In the genomic region with DNA sequence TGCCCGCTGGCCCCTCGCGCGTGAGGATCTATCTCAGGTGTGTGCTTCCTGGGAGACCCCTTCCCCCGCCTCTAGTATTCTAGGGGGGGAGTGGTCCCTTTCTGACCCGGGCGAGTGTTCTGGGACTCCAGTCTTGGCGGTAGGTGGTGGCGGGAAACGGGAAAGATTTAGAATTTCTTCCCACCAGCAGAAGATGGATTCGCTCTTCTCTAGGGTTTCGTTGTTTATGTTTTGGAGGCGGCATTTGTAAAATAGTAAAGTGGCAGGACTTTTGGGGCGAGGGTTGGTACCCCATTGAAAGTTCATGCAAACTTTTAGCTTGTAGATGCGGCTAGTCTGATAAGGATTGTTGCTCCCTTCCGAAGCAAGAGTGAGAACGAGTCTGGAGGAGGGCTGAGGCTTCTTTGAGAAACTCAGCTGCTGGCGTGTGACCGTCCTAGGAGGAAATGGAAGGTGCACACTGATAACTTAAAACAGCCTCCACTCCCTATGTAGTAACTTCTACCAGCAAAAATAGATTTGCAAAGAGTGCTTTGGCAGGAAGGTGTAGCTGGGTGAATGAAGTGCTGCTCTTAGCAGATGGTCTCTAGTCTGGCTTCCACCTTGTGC, we compare ENCODE assay signal across 8 cellular contexts. TPM values are rescaled to one million over a fixed set of nuclear protein-coding genes. Genes with fewer than 3 reads are reported as not detected.
DNase-seq lines count a peak whose midpoint lies in the region; ATAC-seq and TF ChIP-seq lines count a peak whose summit lies in the region.

No MANE protein-coding gene starts in this region.

- DNase-seq in Calu3 (no peak), dorsolateral prefrontal cortex (peak in 3 of 10 donors; percentile 14 to 25 (median 24)), mesenchymal stem cell (peak; percentile 52), tibial nerve (ENCODE audit: low spot score in 2 of 2) (peak in 1 of 2 donors; percentile 18), COR-L47 (lab: John Stamatoyannopoulos, UW) (no peak)
- DNase-seq in T-helper 2 cell treated with Interferon-gamma antibody and Interleukin-4, amounts not matched to agents 5 μg/mL and 100 μg/mL, for 36 hours (ENCODE audit: low spot score) = peak; percentile 17

- H3K27me3 ChIP-seq in dorsolateral prefrontal cortex = no peaks in the 10 kb centered on the region
- no peaks in the 10 kb centered on the region for H3K27me3 ChIP-seq in mesenchymal stem cell (ENCODE audit: control insufficient read depth in 1 of 2, insufficient read depth in 1 of 2, low read length in 2 of 2)
- H3K27me3 ChIP-seq in tibial nerve = no peaks in the 10 kb centered on the region

- peak overlapping the region; percentile 58 to 99 (median 84) for H3K4me3 ChIP-seq in dorsolateral prefrontal cortex
- peak overlapping the region; percentile 79 to 90 for H3K4me3 ChIP-seq in mesenchymal stem cell (ENCODE audit: insufficient read depth in 1 of 2, low read depth in 1 of 2, low read length in 2 of 2)
- peak overlapping the region; percentile 60 to 78 (median 72) for H3K4me3 ChIP-seq in tibial nerve

- peaks cover 14% of the 10 kb centered on the region for H3K79me1 ChIP-seq in mesenchymal stem cell (replicated peaks; ENCODE audit: low read length, poor library complexity, severe bottlenecking)

- H3K36me3 ChIP-seq in mesenchymal stem cell (ENCODE audit: control insufficient read depth in 1 of 2, insufficient read depth in 2 of 2, low read depth in 1 of 2, low read length in 2 of 2) (peaks cover 2 to 7% of the 10 kb centered on the region in 2 experiments), tibial nerve (no peaks in the 10 kb centered on the region)

- peaks cover 45% of the 10 kb centered on the region for H3K4me1 Mint-ChIP-seq in Calu3 (ENCODE audit: low read depth, unreplicated experiment)
- peaks cover 28% of the 10 kb centered on the region for H3K4me1 Mint-ChIP-seq in T-helper 2 cell treated with Interferon-gamma antibody and Interleukin-4, amounts not matched to agents 5 μg/mL and 100 μg/mL, for 36 hours (ENCODE audit: low read depth)

- H3K4me1 ChIP-seq in mesenchymal stem cell (ENCODE audit: control insufficient read depth, insufficient read depth, low read depth, low read length) (peaks cover 13% of the 10 kb centered on the region), tibial nerve (peaks cover 0 to 36% (median 19%) of the 10 kb centered on the region in 4 donors)

- no peak overlapping the region for H2AK5ac ChIP-seq in mesenchymal stem cell (ENCODE audit: low read length, severe bottlenecking)

- peak overlapping the region; percentile 87 for H2BK15ac ChIP-seq in mesenchymal stem cell (ENCODE audit: low read depth, poor library complexity, severe bottlenecking)

- H3K23ac ChIP-seq in mesenchymal stem cell (ENCODE audit: low read length in 2 of 2) = no peak overlapping the region

- no peak for TF ChIP-seq EP300 in tibial nerve (IDR thresholded peaks at IDR 0.05)

- peak overlapping the region in 1 of 2 experiments; percentile 29 for H3K4ac ChIP-seq in mesenchymal stem cell (ENCODE audit: low read depth in 1 of 2, low read length in 2 of 2)

- H4K91ac ChIP-seq in mesenchymal stem cell (ENCODE audit: low read length) = no peak overlapping the region

- BruUV-seq in Calu3 (replicated peaks; lab: Mats Ljungman, UMichigan) = TSS peak; percentile 70

- peak overlapping the region; percentile 59 for H4K8ac ChIP-seq in mesenchymal stem cell (ENCODE audit: low read length)

- H3K4me2 ChIP-seq in mesenchymal stem cell (ENCODE audit: low read length, poor library complexity, severe bottlenecking) = peak overlapping the region; percentile 94

- H2BK120ac ChIP-seq in mesenchymal stem cell (ENCODE audit: low read depth, low read length) = no peak overlapping the region

- peak overlapping the region in 1 of 2 experiments; percentile 7 for H2BK12ac ChIP-seq in mesenchymal stem cell (ENCODE audit: low read length in 2 of 2)

- TF ChIP-seq POLR2A in tibial nerve (IDR thresholded peaks at IDR 0.05) = no peak

- TF ChIP-seq CTCF in Calu3 (IDR thresholded peaks at IDR 0.05; ENCODE audit: unreplicated experiment) = no peak
- TF ChIP-seq CTCF in dorsolateral prefrontal cortex (IDR thresholded peaks at IDR 0.05 in 54 of 56, conservative IDR thresholded peaks at IDR 0.05 in 2 of 56; ENCODE audit: low read depth in 1 of 56, partially characterized antibody in 56 of 56) = no peak
- TF ChIP-seq CTCF in tibial nerve (IDR thresholded peaks at IDR 0.05) = no peak

- H3K27me3 Mint-ChIP-seq in Calu3 (ENCODE audit: unreplicated experiment) = no peaks in the 10 kb centered on the region
- no peaks in the 10 kb centered on the region for H3K27me3 Mint-ChIP-seq in T-helper 2 cell treated with Interferon-gamma antibody and Interleukin-4, amounts not matched to agents 5 μg/mL and 100 μg/mL, for 36 hours (ENCODE audit: low read depth)

- H3K4me3 Mint-ChIP-seq in Calu3 (ENCODE audit: low read depth, unreplicated experiment) = peak overlapping the region; percentile 95
- peak overlapping the region; percentile 95 for H3K4me3 Mint-ChIP-seq in T-helper 2 cell treated with Interferon-gamma antibody and Interleukin-4, amounts not matched to agents 5 μg/mL and 100 μg/mL, for 36 hours

- H3K9me3 ChIP-seq in mesenchymal stem cell (ENCODE audit: control insufficient read depth, low read length) (no peaks in the 10 kb centered on the region), tibial nerve (no peaks in the 10 kb centered on the region)

- WGBS in mesenchymal stem cell = under 1% methylated on average over 17 of the region's 19 CpGs
- 1 to 3% methylated on average over 14 to 19 of the region's 19 CpGs for WGBS in tibial nerve, 2 donors

- peak overlapping the region; percentile 86 for H3K27ac Mint-ChIP-seq in Calu3 (ENCODE audit: unreplicated experiment)
- peak overlapping the region; percentile 94 for H3K27ac Mint-ChIP-seq in T-helper 2 cell treated with Interferon-gamma antibody and Interleukin-4, amounts not matched to agents 5 μg/mL and 100 μg/mL, for 36 hours

- peak overlapping the region; percentile 96 for H2BK5ac ChIP-seq in mesenchymal stem cell (ENCODE audit: low read depth, low read length, poor library complexity, severe bottlenecking)

- H3K9me3 Mint-ChIP-seq in Calu3 (ENCODE audit: low read depth, unreplicated experiment) = no peaks in the 10 kb centered on the region
- H3K9me3 Mint-ChIP-seq in T-helper 2 cell treated with Interferon-gamma antibody and Interleukin-4, amounts not matched to agents 5 μg/mL and 100 μg/mL, for 36 hours = no peaks in the 10 kb centered on the region

- ATAC-seq in GM19397 (IDR thresholded peaks at IDR 0.05; ENCODE audit: unreplicated experiment) (peak; percentile 45), HG03439 (IDR thresholded peaks at IDR 0.05; ENCODE audit: unreplicated experiment) (peak; percentile 45)

- peak overlapping the region; percentile 97 for H3K9ac ChIP-seq in mesenchymal stem cell (ENCODE audit: low read length)

- CTCF ChIA-PET in Calu3 (lab: Charles Lee) = interaction anchor here (0.5 kb wide), 1 partner anchor 620 kb away, joined by 3 read pairs; no protein-coding TSS in a partner anchor

- H3K14ac ChIP-seq in mesenchymal stem cell (ENCODE audit: low read length in 2 of 2) = no peak overlapping the region

- H3K18ac ChIP-seq in mesenchymal stem cell (ENCODE audit: low read depth in 1 of 2, low read length in 2 of 2) = peak overlapping the region; percentile 61 to 94

- H3K36me3 Mint-ChIP-seq in Calu3 (ENCODE audit: insufficient read depth, unreplicated experiment) = peaks cover 29% of the 10 kb centered on the region
- H3K36me3 Mint-ChIP-seq in T-helper 2 cell treated with Interferon-gamma antibody and Interleukin-4, amounts not matched to agents 5 μg/mL and 100 μg/mL, for 36 hours (ENCODE audit: low read depth) = peaks cover 17% of the 10 kb centered on the region

- H2AFZ ChIP-seq in mesenchymal stem cell (ENCODE audit: low read depth, low read length) = peak overlapping the region; percentile 20

- H3K27ac ChIP-seq in dorsolateral prefrontal cortex (peak overlapping the region; percentile 87 to 99 (median 97)), mesenchymal stem cell (ENCODE audit: low read length, poor library complexity, severe bottlenecking) (peak overlapping the region; percentile 48), tibial nerve (peak overlapping the region; percentile 89 to 99 (median 97))

- intact Hi-C loops in Calu3 (cut with micrococcal nuclease; ENCODE audit: unreplicated experiment) (loop anchor here (2.0 to 5.0 kb wide), 4 partner anchors 41 to 101 kb away; no protein-coding TSS in a partner anchor), dorsolateral prefrontal cortex (cut with DNase I) (loop anchor here (1.0 to 5.0 kb wide), 5 partner anchors 35 to 151 kb away; no protein-coding TSS in a partner anchor)

RNA-seq across cellular contexts. Expression of a gene that starts 0.4 kb away (rescaled TPM):
- total RNA-seq in Calu3 (2022) (55.4 and 60.0 TPM in 2 replicates), dorsolateral prefrontal cortex (10 to 100 TPM; 31.2 to 87.8 (median 46.5) TPM), tibial nerve (10 to 100 TPM; 72.4 to 89.2 (median 79.6) TPM)
- 12.2 TPM for polyA plus RNA-seq in mesenchymal stem cell (2013, experiment 1 of 2)
- polyA plus RNA-seq in mesenchymal stem cell (2013, experiment 2 of 2) = 15.3 TPM

Comparison
In these comparisons a context has a peak if more than half of its experiments do, and no peak if none do; other contexts are left out.
1. DNase-seq: peak in T-helper 2 cell treated with Interferon-gamma antibody and Interleukin-4, amounts not matched to agents 5 μg/mL and 100 μg/mL, for 36 hours (single experiment) and mesenchymal stem cell (single experiment); none in Calu3 (single experiment) and COR-L47 (single experiment).
2. Peak in every context shown above with its lines, with median percentiles within 50 percentile points of each other: H3K27ac ChIP-seq and H3K4me3 ChIP-seq.